Comparison of ENCODE assay signal across 10 cellular contexts in genomic region chr2:10709290-10709939, GRCh38. TPM values are rescaled to one million over a fixed set of nuclear protein-coding genes. Genes with fewer than 3 reads are reported as not detected.
DNase-seq lines count a peak whose midpoint lies in the region; ATAC-seq and TF ChIP-seq lines count a peak whose summit lies in the region.
"Had no signal": no experiment of that assay in that cellular context is flagged by ENCODE, and none has a peak within 500 bp of the region (broad histone marks: within the 10 kb centered on the region; RNA-seq: fewer than 3 reads in every experiment).

No MANE protein-coding gene starts in this region.

- peaks cover 52% of the 10 kb centered on the region for H3K27me3 Mint-ChIP-seq in MCF 10A (ENCODE audit: insufficient read depth, unreplicated experiment)
- peaks cover 32 to 34% of the 10 kb centered on the region in 2 donors for H3K27me3 Mint-ChIP-seq in stimulated activated naive B cell treated with anti-CD40 and anti-IgM and Interleukin-4, amounts not matched to agents 10 μg/mL and 1 μg/mL and 100 μg/mL, for 72 hours

- H3K4me3 Mint-ChIP-seq in MCF 10A (ENCODE audit: unreplicated experiment), result no peak overlapping the region
- no peak overlapping the region for H3K4me3 Mint-ChIP-seq in stimulated activated naive B cell treated with anti-CD40 and anti-IgM and Interleukin-4, amounts not matched to agents 10 μg/mL and 1 μg/mL and 100 μg/mL, for 72 hours
- H3K4me3 Mint-ChIP-seq: dendritic cell treated with granulocyte-macrophage colony-stimulating factor and Interleukin-4, amounts not matched to agents 40 ng/mL and 50 ng/mL, for 4 days had no signal

- H3K36me3 ChIP-seq in breast epithelium, result no peaks in the 10 kb centered on the region

- H3K9me3 ChIP-seq in breast epithelium, result no peaks in the 10 kb centered on the region

- TF ChIP-seq CTCF in MCF 10A (IDR thresholded peaks at IDR 0.05; ENCODE audit: unreplicated experiment) (peak; percentile 53), breast epithelium (IDR thresholded peaks at IDR 0.05) (peak in 1 of 3 donors; percentile 36)

- H3K4me3 ChIP-seq in breast epithelium, result no peak overlapping the region

- no peaks in the 10 kb centered on the region for H3K9me3 Mint-ChIP-seq in MCF 10A (ENCODE audit: unreplicated experiment)
- no peaks in the 10 kb centered on the region for H3K9me3 Mint-ChIP-seq in stimulated activated naive B cell treated with anti-CD40 and anti-IgM and Interleukin-4, amounts not matched to agents 10 μg/mL and 1 μg/mL and 100 μg/mL, for 72 hours
- H3K9me3 Mint-ChIP-seq: dendritic cell treated with granulocyte-macrophage colony-stimulating factor and Interleukin-4, amounts not matched to agents 40 ng/mL and 50 ng/mL, for 4 days had no signal

- peak; percentile 48 for ATAC-seq in stimulated activated naive B cell treated with anti-CD40 and anti-IgM and Interleukin-4, amounts not matched to agents 10 μg/mL and 1 μg/mL and 100 μg/mL, for 72 hours (replicated peaks)
- ATAC-seq in HG03045 (IDR thresholded peaks at IDR 0.05; ENCODE audit: unreplicated experiment), result no peak
- no peak for ATAC-seq in HG02970 (IDR thresholded peaks at IDR 0.05; ENCODE audit: low FRiP score, unreplicated experiment)
- ATAC-seq in HG02763 (IDR thresholded peaks at IDR 0.05; ENCODE audit: unreplicated experiment), result no peak

- H3K4me1 ChIP-seq in breast epithelium, result no peaks in the 10 kb centered on the region

- H3K4me1 Mint-ChIP-seq in MCF 10A (ENCODE audit: insufficient read depth, unreplicated experiment), result peaks cover 7% of the 10 kb centered on the region
- H3K4me1 Mint-ChIP-seq in stimulated activated naive B cell treated with anti-CD40 and anti-IgM and Interleukin-4, amounts not matched to agents 10 μg/mL and 1 μg/mL and 100 μg/mL, for 72 hours, result peaks cover 5 to 13% of the 10 kb centered on the region in 2 donors

- TF ChIP-seq POLR2A in breast epithelium (IDR thresholded peaks at IDR 0.05), result no peak

- H3K27ac ChIP-seq in breast epithelium, result no peak overlapping the region
- H3K27ac ChIP-seq: KMS-11 had no signal

- no TSS peak for BruUV-seq in MCF 10A (replicated peaks; lab: Mats Ljungman, UMichigan)

- H3K36me3 Mint-ChIP-seq in MCF 10A (ENCODE audit: insufficient read depth, unreplicated experiment), result no peaks in the 10 kb centered on the region
- no peaks in the 10 kb centered on the region for H3K36me3 Mint-ChIP-seq in stimulated activated naive B cell treated with anti-CD40 and anti-IgM and Interleukin-4, amounts not matched to agents 10 μg/mL and 1 μg/mL and 100 μg/mL, for 72 hours

- DNase-seq in MCF 10A (ENCODE audit: unreplicated experiment) (peak; percentile 71), breast epithelium (ENCODE audit: low spot score in 2 of 2) (no peak), NCI-H226 (peak; percentile 17), dermis blood vessel endothelial cell (peak; percentile 60)
- no peak for DNase-seq in stimulated activated naive B cell treated with anti-CD40 and anti-IgM and Interleukin-4, amounts not matched to agents 10 μg/mL and 1 μg/mL and 100 μg/mL, for 72 hours

- H3K27ac Mint-ChIP-seq in MCF 10A (ENCODE audit: low read depth, unreplicated experiment), result no peak overlapping the region
- H3K27ac Mint-ChIP-seq in stimulated activated naive B cell treated with anti-CD40 and anti-IgM and Interleukin-4, amounts not matched to agents 10 μg/mL and 1 μg/mL and 100 μg/mL, for 72 hours, result no peak overlapping the region
- H3K27ac Mint-ChIP-seq: dendritic cell treated with granulocyte-macrophage colony-stimulating factor and Interleukin-4, amounts not matched to agents 40 ng/mL and 50 ng/mL, for 4 days had no signal

- intact Hi-C loops in MCF 10A (cut with micrococcal nuclease), result loop anchor here (1.0 to 10.0 kb wide), 3 partner anchors 101 to 415 kb away; no protein-coding TSS in a partner anchor
- intact Hi-C loops in breast epithelium (cut with DNase I; ENCODE audit: low total_unique reads), result no loop called here

- H3K27me3 ChIP-seq in breast epithelium, result peaks cover 0 to 5% of the 10 kb centered on the region in 2 donors

- CTCF ChIA-PET in MCF 10A (lab: Yijun Ruan, JAX), result interaction anchor here (0.7 to 1.5 kb wide), 5 partner anchors 9 to 201 kb away, joined by 3 to 5 read pairs (median 4); partner anchors contain the start of gene PDIA6

- POLR2A ChIA-PET in MCF 10A (lab: Yijun Ruan, JAX), result interaction anchor here (0.7 kb wide), 1 partner anchor 31 kb away, joined by 3 read pairs; no protein-coding TSS in a partner anchor

RNA-seq across cellular contexts. Expression of gene ATP6V1C2, which starts 12.0 kb away (rescaled TPM):
- total RNA-seq in MCF 10A (2022) (0.19 and 0.47 TPM in 2 replicates), breast epithelium (10 to 100 TPM in 1 of 3 donors, under 1 TPM in 2; 0.16 to 18.7 (median 0.66) TPM), dermis blood vessel endothelial cell (0.14 and 0.17 TPM in 2 replicates)

RNA-seq across cellular contexts. Expression of gene NOL10, which starts 19.6 kb away (rescaled TPM):
- total RNA-seq in MCF 10A (2022) (35.4 and 40.9 TPM in 2 replicates), breast epithelium (10 to 100 TPM; 23.5 to 41.6 (median 31.1) TPM), dermis blood vessel endothelial cell (26.7 and 38.2 TPM in 2 replicates)

Comparison
In these comparisons a context has a peak if more than half of its experiments do, and no peak if none do; other contexts are left out.
1. DNase-seq: peak in MCF 10A (single experiment), NCI-H226 (single experiment) and dermis blood vessel endothelial cell (single experiment); none in breast epithelium (0 of 2) and stimulated activated naive B cell treated with anti-CD40 and anti-IgM and Interleukin-4, amounts not matched to agents 10 μg/mL and 1 μg/mL and 100 μg/mL, for 72 hours (single experiment).
2. ATAC-seq: peak in stimulated activated naive B cell treated with anti-CD40 and anti-IgM and Interleukin-4, amounts not matched to agents 10 μg/mL and 1 μg/mL and 100 μg/mL, for 72 hours (2 of 2); none in HG03045 (single experiment), HG02970 (single experiment) and HG02763 (single experiment).